Comparison of ENCODE assay signal across 8 cellular contexts in genomic region chr19:42076375-42076944, GRCh38. TPM values are rescaled to one million over a fixed set of nuclear protein-coding genes. Genes with fewer than 3 reads are reported as not detected.
DNase-seq lines count a peak whose midpoint lies in the region; ATAC-seq and TF ChIP-seq lines count a peak whose summit lies in the region.

No MANE protein-coding gene starts in this region.

- TF ChIP-seq CTCF in AG09309 (IDR thresholded peaks at IDR 0.05; ENCODE audit: control insufficient read depth, insufficient read depth, low read depth, low read length, missing control alignments) (no peak), LNCaP clone FGC (IDR thresholded peaks at IDR 0.05; ENCODE audit: control insufficient read depth, extremely low read depth, insufficient read depth) (no peak), astrocyte of the cerebellum (IDR thresholded peaks at IDR 0.05; ENCODE audit: low read depth, low read length, missing control alignments) (no peak), right lobe of liver (IDR thresholded peaks at IDR 0.05) (no peak)

- H3K4me1 ChIP-seq in right lobe of liver, result peaks cover 0 to 10% (median 0%) of the 10 kb centered on the region in 4 donors

- H3K4me3 ChIP-seq in AG09309 (ENCODE audit: control insufficient read depth, low read depth, low read length), result peak overlapping the region; percentile 94
- peak overlapping the region; percentile 84 for H3K4me3 ChIP-seq in LNCaP clone FGC (ENCODE audit: low read depth, low read length)
- peak overlapping the region; percentile 85 for H3K4me3 ChIP-seq in astrocyte of the cerebellum (ENCODE audit: low read depth, low read length)
- peak overlapping the region; percentile 66 to 96 (median 71) for H3K4me3 ChIP-seq in right lobe of liver

- DNase-seq in AG09309 (ENCODE audit: low read depth) (no peak), LNCaP clone FGC (ENCODE audit: low read depth) (no peak), astrocyte of the cerebellum (ENCODE audit: low read depth) (no peak), right lobe of liver (peak in 1 of 3 donors; percentile 65), COLO668 (lab: John Stamatoyannopoulos, UW; ENCODE audit: unreplicated experiment) (no peak), NCI-H2107 treated with DMSO at 0.1 percent for 48 hours (lab: John Stamatoyannopoulos, UW; ENCODE audit: unreplicated experiment) (no peak), SIG-M5 treated with dmso at 0.1 percent for 504 hours (lab: John Stamatoyannopoulos, UW; ENCODE audit: unreplicated experiment) (no peak)
- DNase-seq in stimulated activated CD8-positive, alpha-beta memory T cell treated with anti-CD3 and anti-CD28 coated beads, Interleukin-4, amount 100 ng/mL, for 48 hours, result peak; percentile 62

- TF ChIP-seq POLR2A in right lobe of liver (IDR thresholded peaks at IDR 0.05), result no peak

- no peaks in the 10 kb centered on the region for H3K27me3 ChIP-seq in right lobe of liver

- no peaks in the 10 kb centered on the region for H3K9me3 ChIP-seq in right lobe of liver

- intact Hi-C loops in right lobe of liver (cut with DNase I), result no loop called here

- no peak for ATAC-seq in right lobe of liver

- WGBS in right lobe of liver (ENCODE audit: insufficient coverage, low coverage, low lambda C conversion rate, missing lambda C conversion rate), result 0% methylated on average over 14 of the region's 33 CpGs

- H3K27ac ChIP-seq in right lobe of liver, result peak overlapping the region; percentile 44 to 82 (median 65)

- peaks cover 0 to 28% (median 6%) of the 10 kb centered on the region in 4 donors for H3K36me3 ChIP-seq in right lobe of liver

- in situ Hi-C loops in astrocyte of the cerebellum (cut with HindIII; ENCODE audit: low sequenced_read_pairs), result no loop called here

RNA-seq across cellular contexts. Expression of gene ZNF574, which starts 0.5 kb away (rescaled TPM):
- total RNA-seq in right lobe of liver, result 1 to 10 TPM; 4.3 to 5.8 (median 4.7) TPM

RNA-seq across cellular contexts. Expression of gene GRIK5, which starts 6.5 kb away (rescaled TPM):
- under 1 TPM in 4 of 6 experiments, not detected in 2; 0.15 to 0.42 (median 0.17) TPM for total RNA-seq in right lobe of liver

RNA-seq across cellular contexts. Expression of gene POU2F2, which starts 55.8 kb away (rescaled TPM):
- 1 to 10 TPM in 3 of 6 experiments, under 1 TPM in 3; 0.18 to 3.0 (median 1.00) TPM for total RNA-seq in right lobe of liver
